ENCODE assay signal across 18 cellular contexts in genomic region chr18:14914771-14915170, GRCh38.
"Had no signal": no experiment of that assay in that cellular context is flagged by ENCODE, and none has a peak within 500 bp of the region (broad histone marks: within the 10 kb centered on the region; RNA-seq: fewer than 3 reads in every experiment).

No MANE protein-coding gene starts in this region.

- H3K9me3 ChIP-seq: thyroid gland had no signal

- H3K4me1 ChIP-seq: heart right ventricle, left lung had no signal

- H3K27me3 ChIP-seq: brain microvascular endothelial cell, left lung, thyroid gland had no signal

- ATAC-seq: activated naive CD8-positive, alpha-beta T cell treated with anti-CD3 and anti-CD28 coated beads, Interleukin-2, amount 50 U/mL, for 24 hours; heart right ventricle; left lung had no signal

- H3K36me3 ChIP-seq: brain microvascular endothelial cell, heart right ventricle, left lung, thyroid gland had no signal

- H3K4me3 ChIP-seq: heart right ventricle, left lung, thyroid gland had no signal

- DNase-seq: activated CD4-positive, alpha-beta T cell treated with anti-CD3 and anti-CD28 coated beads, Interleukin-2, amount 50 U/mL, for 1 hour; activated CD4-positive, CD25-positive, alpha-beta regulatory T cell treated with anti-CD3 and anti-CD28 coated beads, Interleukin-2, amount 50 U/mL, for 72 hours; activated CD8-positive, alpha-beta memory T cell treated with anti-CD3 and anti-CD28 coated beads, Interleukin-2, amount 50 U/mL, for 4 hours; activated effector memory CD4-positive, alpha-beta T cell treated with Interleukin-2 at 50 U/mL for 16 hours; activated naive CD4-positive, alpha-beta T cell treated with anti-CD3 and anti-CD28 coated beads, Interleukin-2, amount 10 ng/mL, durations not matched to agents 7 days and 5 days; activated naive CD8-positive, alpha-beta T cell treated with anti-CD3 and anti-CD28 coated beads, Interleukin-2, amount 50 U/mL, for 24 hours; activated T-cell treated with anti-CD3 and anti-CD28 coated beads, Interleukin-2, amount 50 U/mL, for 48 hours; anterior cingulate cortex; brain microvascular endothelial cell; central memory CD4-positive, alpha-beta T cell; heart right ventricle; left lung; midbrain; stimulated activated CD8-positive, alpha-beta memory T cell treated with anti-CD3 and anti-CD28 coated beads, Interleukin-4, amount 100 ng/mL, for 48 hours; stimulated activated naive CD4-positive, alpha-beta T cell; T1000; thyroid gland had no signal

- FAIRE-seq: colon had no signal

- H3K27ac ChIP-seq: brain microvascular endothelial cell, heart right ventricle, left lung, thyroid gland had no signal
